ENCODE assay signal across 22 cellular contexts in genomic region chr15:98699591-98700424, GRCh38. TPM values are rescaled to one million over a fixed set of nuclear protein-coding genes. Genes with fewer than 3 reads are reported as not detected.
DNase-seq lines count a peak whose midpoint lies in the region; ATAC-seq, FAIRE-seq and TF ChIP-seq lines count a peak whose summit lies in the region.
"Had no signal": no experiment of that assay in that cellular context is flagged by ENCODE, and none has a peak within 500 bp of the region (broad histone marks: within the 10 kb centered on the region; RNA-seq: fewer than 3 reads in every experiment).

No MANE protein-coding gene starts in this region.

- peak overlapping the region; percentile 17 for H3K4me3 Mint-ChIP-seq in CD4-positive, alpha-beta T cell
- peak overlapping the region; percentile 22 for H3K4me3 Mint-ChIP-seq in WTC11
- H3K4me3 Mint-ChIP-seq: activated naive CD8-positive, alpha-beta T cell treated with anti-CD3 and anti-CD28 coated beads, Interleukin-2, amount 10 ng/mL, durations not matched to agents 7 days and 5 days; IgD-negative memory B cell had no signal

- TF ChIP-seq POLR2A in adrenal gland (IDR thresholded peaks at IDR 0.05) = no peak

- peak overlapping the region; percentile 36 for H3K27ac ChIP-seq in BLaER1
- H3K27ac ChIP-seq in CD4-positive, alpha-beta T cell (ENCODE audit: low read depth, low read length) = no peak overlapping the region
- no peak overlapping the region for H3K27ac ChIP-seq in adrenal gland
- H3K27ac ChIP-seq: skin epidermis had no signal

- peaks cover 100% of the 10 kb centered on the region for H4K20me1 ChIP-seq in BLaER1

- H3K9me3 ChIP-seq in BLaER1 = no peaks in the 10 kb centered on the region
- H3K9me3 ChIP-seq in CD4-positive, alpha-beta T cell (ENCODE audit: control insufficient read depth, low read length) = no peaks in the 10 kb centered on the region
- H3K9me3 ChIP-seq in adrenal gland (replicated peaks in 1 of 3) = no peaks in the 10 kb centered on the region
- H3K9me3 ChIP-seq: BE2C had no signal

- H3K4me2 ChIP-seq in BLaER1 = peak overlapping the region; percentile 75

- H3K9me3 Mint-ChIP-seq in CD4-positive, alpha-beta T cell = no peaks in the 10 kb centered on the region
- H3K9me3 Mint-ChIP-seq in WTC11 = no peaks in the 10 kb centered on the region
- H3K9me3 Mint-ChIP-seq: activated naive CD8-positive, alpha-beta T cell treated with anti-CD3 and anti-CD28 coated beads, Interleukin-2, amount 10 ng/mL, durations not matched to agents 7 days and 5 days had no signal

- no peak for TF ChIP-seq CTCF in CD4-positive, alpha-beta T cell (IDR thresholded peaks at IDR 0.05)
- TF ChIP-seq CTCF in WTC11 (IDR thresholded peaks at IDR 0.05) = no peak
- TF ChIP-seq CTCF in adrenal gland (IDR thresholded peaks at IDR 0.05) = no peak

- FAIRE-seq in RCC 7860 (lab: Jason Lieb, UNC) = no peak
- FAIRE-seq: G401.6, H54, islet of Langerhans had no signal

- H3K4me1 Mint-ChIP-seq in CD4-positive, alpha-beta T cell (ENCODE audit: low read depth) = peaks cover 75% of the 10 kb centered on the region
- peaks cover 72% of the 10 kb centered on the region for H3K4me1 Mint-ChIP-seq in WTC11

- no peak overlapping the region for H3K4me3 ChIP-seq in BLaER1
- no peak overlapping the region for H3K4me3 ChIP-seq in adrenal gland
- H3K4me3 ChIP-seq: skin epidermis had no signal

- H3K36me3 ChIP-seq in BLaER1 = 0 out of 2 replicates have a peak, but pooled peaks cover 13% of the 10 kb centered on the region
- H3K36me3 ChIP-seq in adrenal gland (replicated peaks in 1 of 2) = no peaks in the 10 kb centered on the region
- H3K36me3 ChIP-seq: BE2C had no signal

- H3K27me3 ChIP-seq in BLaER1 (no peaks in the 10 kb centered on the region), adrenal gland (no peaks in the 10 kb centered on the region)
- no peaks in the 10 kb centered on the region for H3K27me3 ChIP-seq in CD4-positive, alpha-beta T cell (ENCODE audit: control insufficient read depth, insufficient read depth, low read length)
- H3K27me3 ChIP-seq: BE2C had no signal

- intact Hi-C loops in CD4-positive, alpha-beta T cell (cut with DNase I, micrococcal nuclease) = loop anchor here in 1 of 2 experiments (10.0 kb wide), 1 partner anchor 45 kb away; no protein-coding TSS in a partner anchor
- intact Hi-C loops in adrenal gland (cut with DNase I) = no loop called here

- in situ Hi-C loops in ACHN (cut with HindIII; ENCODE audit: low pct_ligation_motif_present, low pct_unique_long_range_greater_than_20kb, low sequenced_read_pairs) = no loop called here

- H3K27me3 Mint-ChIP-seq in CD4-positive, alpha-beta T cell = no peaks in the 10 kb centered on the region
- no peaks in the 10 kb centered on the region for H3K27me3 Mint-ChIP-seq in WTC11 (ENCODE audit: low read depth)
- H3K27me3 Mint-ChIP-seq: activated naive CD8-positive, alpha-beta T cell treated with anti-CD3 and anti-CD28 coated beads, Interleukin-2, amount 10 ng/mL, durations not matched to agents 7 days and 5 days; IgD-negative memory B cell had no signal

- POLR2A ChIA-PET in CD4-positive, alpha-beta T cell (lab: Charles Lee) = no interaction called here
- POLR2A ChIA-PET in WTC11 (lab: Charles Lee) = no interaction called here

- no peak for DNase-seq in CD4-positive, alpha-beta T cell
- DNase-seq in WTC11 (ENCODE audit: low spot score) = no peak
- DNase-seq in left kidney (ENCODE audit: low read depth, low spot score) = peak; percentile 49
- no peak for DNase-seq in ACHN
- no peak for DNase-seq in adrenal gland
- no peak for DNase-seq in RCC 7860 (ENCODE audit: low spot score)
- DNase-seq: activated naive CD8-positive, alpha-beta T cell treated with anti-CD3 and anti-CD28 coated beads, Interleukin-2, amount 10 ng/mL, durations not matched to agents 7 days and 5 days; BE2C; cortex of kidney; mesenchymal stem cell; MM.1S; NCI-H146; NCI-H774; OCI-M1; SIG-M5 had no signal

- peak; percentile 37 for ATAC-seq in CD4-positive, alpha-beta T cell (ENCODE audit: poor library complexity)
- ATAC-seq in WTC11 (peak; percentile 10; the same call in 1 of the 2 replicates), GM21515 (IDR thresholded peaks at IDR 0.05; ENCODE audit: unreplicated experiment) (no peak)

- H3K4me1 ChIP-seq in BLaER1 (peaks cover 97% of the 10 kb centered on the region), adrenal gland (replicated peaks in 1 of 2) (peaks cover 16 to 67% of the 10 kb centered on the region in 2 donors)

- 66 to 70% (median 68%) methylated on average over 11 of the region's 11 CpGs for WGBS in adrenal gland, 4 donors

- peak overlapping the region; percentile 54 for H3K27ac Mint-ChIP-seq in CD4-positive, alpha-beta T cell
- H3K27ac Mint-ChIP-seq in WTC11 = peak overlapping the region; percentile 61
- H3K27ac Mint-ChIP-seq: activated naive CD8-positive, alpha-beta T cell treated with anti-CD3 and anti-CD28 coated beads, Interleukin-2, amount 10 ng/mL, durations not matched to agents 7 days and 5 days; IgD-negative memory B cell had no signal

- H3K36me3 Mint-ChIP-seq in CD4-positive, alpha-beta T cell (ENCODE audit: low read depth) = no peaks in the 10 kb centered on the region
- H3K36me3 Mint-ChIP-seq in WTC11 = no peaks in the 10 kb centered on the region
- H3K36me3 Mint-ChIP-seq: activated naive CD8-positive, alpha-beta T cell treated with anti-CD3 and anti-CD28 coated beads, Interleukin-2, amount 10 ng/mL, durations not matched to agents 7 days and 5 days had no signal

- CTCF ChIA-PET in CD4-positive, alpha-beta T cell (lab: Charles Lee) = no interaction called here
- CTCF ChIA-PET in WTC11 (lab: Charles Lee) = interaction anchor here (1.6 kb wide), 1 partner anchor 40 kb away, joined by 3 read pairs; no protein-coding TSS in a partner anchor

- no peak overlapping the region; the same call in 1 of the 2 replicates for H3K9ac ChIP-seq in BLaER1

TF ChIP-seq in WTC11, 78 proteins besides CTCF, POLR2A, EP300 and RAD21:
- TF ChIP-seq MYBL2 (CRISPR knock-in tag; IDR thresholded peaks at IDR 0.05) (no peak), ZNF671 (CRISPR knock-in tag; IDR thresholded peaks at IDR 0.05) (no peak), ZNF138 (CRISPR knock-in tag; conservative IDR thresholded peaks at IDR 0.05) (no peak), NFYB (CRISPR knock-in tag; conservative IDR thresholded peaks at IDR 0.05; ENCODE audit: low read depth) (no peak)

RNA-seq across cellular contexts. Expression of gene IGF1R, which starts 51.5 kb away (rescaled TPM):
- 10 to 100 TPM; 39.2 to 40.3 TPM for total RNA-seq in CD4-positive, alpha-beta T cell
- total RNA-seq in WTC11 (2021) = 116 to 125 TPM (median 120 TPM) in 3 replicates
- total RNA-seq in adrenal gland = 100 to 1,000 TPM in 1 of 8 donors, 10 to 100 TPM in 7; 44.1 to 138 (median 72.5) TPM
- polyA plus RNA-seq in adrenal gland = 10 to 100 TPM in 2 of 3 donors, 1 to 10 TPM in 1; 8.6 to 27.4 (median 11.2) TPM
